ENCODE assay signal across 2 cellular contexts in the genomic region with DNA sequence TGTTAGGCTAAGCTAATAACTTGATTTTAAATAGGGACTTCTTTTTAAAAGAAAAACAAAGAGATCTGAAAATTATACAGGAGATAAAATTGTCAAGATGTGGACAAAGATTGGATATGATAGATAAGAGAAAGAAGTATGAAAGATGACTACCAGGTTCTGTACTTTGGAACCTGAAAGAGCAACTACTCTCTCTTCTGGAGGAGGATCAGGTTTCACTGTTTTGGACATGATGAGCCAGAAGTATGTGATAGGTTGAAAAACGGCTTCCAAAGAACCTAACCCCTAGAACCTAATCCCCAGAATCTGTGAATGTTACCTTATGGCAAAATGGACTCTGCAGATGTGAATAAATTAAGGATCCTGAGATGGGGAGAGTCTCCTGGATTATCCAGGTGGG.
TF ChIP-seq lines count a peak whose summit lies in the region.

No MANE protein-coding gene starts in this region.

TF ChIP-seq in HCT116, 20 proteins besides CTCF, POLR2A, EP300 and RAD21:
- no peak for TF ChIP-seq YY1 (IDR thresholded peaks at IDR 0.05; ENCODE audit: extremely low read depth, insufficient replicate concordance, low read depth, low read length)
- no peak for TF ChIP-seq JUND (IDR thresholded peaks at IDR 0.05)
- TF ChIP-seq, protein P1, sequence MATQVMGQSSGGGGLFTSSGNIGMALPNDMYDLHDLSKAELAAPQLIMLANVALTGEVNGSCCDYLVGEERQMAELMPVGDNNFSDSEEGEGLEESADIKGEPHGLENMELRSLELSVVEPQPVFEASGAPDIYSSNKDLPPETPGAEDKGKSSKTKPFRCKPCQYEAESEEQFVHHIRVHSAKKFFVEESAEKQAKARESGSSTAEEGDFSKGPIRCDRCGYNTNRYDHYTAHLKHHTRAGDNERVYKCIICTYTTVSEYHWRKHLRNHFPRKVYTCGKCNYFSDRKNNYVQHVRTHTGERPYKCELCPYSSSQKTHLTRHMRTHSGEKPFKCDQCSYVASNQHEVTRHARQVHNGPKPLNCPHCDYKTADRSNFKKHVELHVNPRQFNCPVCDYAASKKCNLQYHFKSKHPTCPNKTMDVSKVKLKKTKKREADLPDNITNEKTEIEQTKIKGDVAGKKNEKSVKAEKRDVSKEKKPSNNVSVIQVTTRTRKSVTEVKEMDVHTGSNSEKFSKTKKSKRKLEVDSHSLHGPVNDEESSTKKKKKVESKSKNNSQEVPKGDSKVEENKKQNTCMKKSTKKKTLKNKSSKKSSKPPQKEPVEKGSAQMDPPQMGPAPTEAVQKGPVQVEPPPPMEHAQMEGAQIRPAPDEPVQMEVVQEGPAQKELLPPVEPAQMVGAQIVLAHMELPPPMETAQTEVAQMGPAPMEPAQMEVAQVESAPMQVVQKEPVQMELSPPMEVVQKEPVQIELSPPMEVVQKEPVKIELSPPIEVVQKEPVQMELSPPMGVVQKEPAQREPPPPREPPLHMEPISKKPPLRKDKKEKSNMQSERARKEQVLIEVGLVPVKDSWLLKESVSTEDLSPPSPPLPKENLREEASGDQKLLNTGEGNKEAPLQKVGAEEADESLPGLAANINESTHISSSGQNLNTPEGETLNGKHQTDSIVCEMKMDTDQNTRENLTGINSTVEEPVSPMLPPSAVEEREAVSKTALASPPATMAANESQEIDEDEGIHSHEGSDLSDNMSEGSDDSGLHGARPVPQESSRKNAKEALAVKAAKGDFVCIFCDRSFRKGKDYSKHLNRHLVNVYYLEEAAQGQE (IDR thresholded peaks at IDR 0.05; ENCODE audit: low read depth): no peak
- no peak for TF ChIP-seq ZFX (IDR thresholded peaks at IDR 0.05)
- TF ChIP-seq SP1 (IDR thresholded peaks at IDR 0.05; ENCODE audit: low read depth): no peak
- TF ChIP-seq, protein P2, sequence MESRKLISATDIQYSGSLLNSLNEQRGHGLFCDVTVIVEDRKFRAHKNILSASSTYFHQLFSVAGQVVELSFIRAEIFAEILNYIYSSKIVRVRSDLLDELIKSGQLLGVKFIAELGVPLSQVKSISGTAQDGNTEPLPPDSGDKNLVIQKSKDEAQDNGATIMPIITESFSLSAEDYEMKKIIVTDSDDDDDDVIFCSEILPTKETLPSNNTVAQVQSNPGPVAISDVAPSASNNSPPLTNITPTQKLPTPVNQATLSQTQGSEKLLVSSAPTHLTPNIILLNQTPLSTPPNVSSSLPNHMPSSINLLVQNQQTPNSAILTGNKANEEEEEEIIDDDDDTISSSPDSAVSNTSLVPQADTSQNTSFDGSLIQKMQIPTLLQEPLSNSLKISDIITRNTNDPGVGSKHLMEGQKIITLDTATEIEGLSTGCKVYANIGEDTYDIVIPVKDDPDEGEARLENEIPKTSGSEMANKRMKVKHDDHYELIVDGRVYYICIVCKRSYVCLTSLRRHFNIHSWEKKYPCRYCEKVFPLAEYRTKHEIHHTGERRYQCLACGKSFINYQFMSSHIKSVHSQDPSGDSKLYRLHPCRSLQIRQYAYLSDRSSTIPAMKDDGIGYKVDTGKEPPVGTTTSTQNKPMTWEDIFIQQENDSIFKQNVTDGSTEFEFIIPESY (IDR thresholded peaks at IDR 0.05; ENCODE audit: extremely low read depth, insufficient replicate concordance, low read length): no peak
- no peak for TF ChIP-seq CEBPB (IDR thresholded peaks at IDR 0.05; ENCODE audit: low read depth)
- no peak for TF ChIP-seq SIN3A (IDR thresholded peaks at IDR 0.05; ENCODE audit: low read depth)
- TF ChIP-seq, protein P3, sequence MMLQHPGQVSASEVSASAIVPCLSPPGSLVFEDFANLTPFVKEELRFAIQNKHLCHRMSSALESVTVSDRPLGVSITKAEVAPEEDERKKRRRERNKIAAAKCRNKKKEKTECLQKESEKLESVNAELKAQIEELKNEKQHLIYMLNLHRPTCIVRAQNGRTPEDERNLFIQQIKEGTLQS (IDR thresholded peaks at IDR 0.05): no peak
- TF ChIP-seq TCF7L2 (IDR thresholded peaks at IDR 0.05; ENCODE audit: borderline replicate concordance, extremely low read depth, insufficient read depth, insufficient read length): no peak

TF ChIP-seq in SK-N-SH, 30 proteins besides CTCF, POLR2A, EP300 and RAD21:
- TF ChIP-seq, protein P4, sequence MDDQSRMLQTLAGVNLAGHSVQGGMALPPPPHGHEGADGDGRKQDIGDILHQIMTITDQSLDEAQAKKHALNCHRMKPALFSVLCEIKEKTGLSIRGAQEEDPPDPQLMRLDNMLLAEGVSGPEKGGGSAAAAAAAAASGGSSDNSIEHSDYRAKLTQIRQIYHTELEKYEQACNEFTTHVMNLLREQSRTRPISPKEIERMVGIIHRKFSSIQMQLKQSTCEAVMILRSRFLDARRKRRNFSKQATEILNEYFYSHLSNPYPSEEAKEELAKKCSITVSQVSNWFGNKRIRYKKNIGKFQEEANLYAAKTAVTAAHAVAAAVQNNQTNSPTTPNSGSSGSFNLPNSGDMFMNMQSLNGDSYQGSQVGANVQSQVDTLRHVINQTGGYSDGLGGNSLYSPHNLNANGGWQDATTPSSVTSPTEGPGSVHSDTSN (IDR thresholded peaks at IDR 0.05): peak; percentile 37; the same call in 1 of the 2 replicates
- TF ChIP-seq RCOR1 (IDR thresholded peaks at IDR 0.05; ENCODE audit: low read length): no peak
